Comparison of ENCODE assay signal across 13 cellular contexts in the genomic region with DNA sequence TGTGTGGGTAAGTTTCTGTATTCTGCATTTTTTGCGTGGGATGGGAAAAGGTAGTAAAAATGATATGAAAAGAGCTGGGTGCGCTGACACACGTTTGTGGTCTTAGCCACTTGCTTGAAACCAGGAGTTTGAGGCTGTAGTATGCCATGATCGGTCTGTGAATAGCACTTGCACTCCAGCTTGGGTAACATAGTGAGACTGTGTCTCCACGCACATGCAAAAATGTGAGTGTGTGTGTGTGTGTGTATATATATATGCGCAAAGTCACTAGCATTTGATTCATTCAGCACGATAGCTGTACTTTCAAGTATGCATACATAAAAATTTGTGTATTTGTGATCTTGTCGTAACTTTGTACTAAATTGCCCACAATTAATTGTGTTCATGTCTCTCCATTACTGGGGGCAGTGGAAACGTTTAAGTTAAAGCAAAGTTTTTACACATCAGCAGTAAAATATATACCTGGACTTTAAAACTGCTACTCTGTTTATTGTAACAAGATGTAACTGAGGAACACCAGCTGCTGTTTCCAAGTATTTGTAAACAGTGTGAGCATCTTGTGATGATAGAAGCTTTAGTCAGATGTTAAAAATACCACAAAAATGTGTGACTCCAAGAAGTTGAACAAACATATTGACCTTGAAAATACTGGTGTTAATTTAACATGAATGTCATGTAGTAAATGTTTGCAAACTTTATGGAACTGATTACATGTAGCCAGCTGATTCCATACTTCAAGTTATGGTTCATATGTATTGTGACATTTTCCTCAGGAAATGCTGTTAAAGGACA. TPM values are rescaled to one million over a fixed set of nuclear protein-coding genes. Genes with fewer than 3 reads are reported as not detected.
DNase-seq lines count a peak whose midpoint lies in the region; ATAC-seq and TF ChIP-seq lines count a peak whose summit lies in the region.
"Had no signal": no experiment of that assay in that cellular context is flagged by ENCODE, and none has a peak within 500 bp of the region (broad histone marks: within the 10 kb centered on the region; RNA-seq: fewer than 3 reads in every experiment).

No MANE protein-coding gene starts in this region.

- intact Hi-C loops in left lung (cut with DNase I), result no loop called here

- H3K4me1 ChIP-seq in left lung, result peaks cover 20 to 59% of the 10 kb centered on the region in 2 donors

- peaks cover 55% of the 10 kb centered on the region for H3K4me1 Mint-ChIP-seq in HFFc6 (ENCODE audit: low read depth)
- H3K4me1 Mint-ChIP-seq in central memory CD8-positive, alpha-beta T cell, result peaks cover 66% of the 10 kb centered on the region

- H3K27me3 Mint-ChIP-seq in HFFc6 (ENCODE audit: insufficient read depth), result no peaks in the 10 kb centered on the region
- no peaks in the 10 kb centered on the region for H3K27me3 Mint-ChIP-seq in central memory CD8-positive, alpha-beta T cell
- H3K27me3 Mint-ChIP-seq: activated naive CD4-positive, alpha-beta T cell treated with anti-CD3 and anti-CD28 coated beads, Interleukin-2, amount 50 U/mL, for 24 hours had no signal

- peak overlapping the region; percentile 2 to 44 for H3K27ac ChIP-seq in left lung

- no peak for TF ChIP-seq CTCF in AG04449 (IDR thresholded peaks at IDR 0.05; ENCODE audit: insufficient read depth, low read length, missing control alignments)
- no peak for TF ChIP-seq CTCF in HFFc6 (IDR thresholded peaks at IDR 0.05)
- TF ChIP-seq CTCF in left lung (IDR thresholded peaks at IDR 0.05), result no peak

- H3K9me3 Mint-ChIP-seq in HFFc6, result no peaks in the 10 kb centered on the region
- no peaks in the 10 kb centered on the region for H3K9me3 Mint-ChIP-seq in central memory CD8-positive, alpha-beta T cell
- H3K9me3 Mint-ChIP-seq: activated naive CD4-positive, alpha-beta T cell treated with anti-CD3 and anti-CD28 coated beads, Interleukin-2, amount 50 U/mL, for 24 hours had no signal

- peak; percentile 58 for DNase-seq in AG04449 (ENCODE audit: low read depth, low spot score)
- DNase-seq in HFFc6, result peak; percentile 87
- no peak for DNase-seq in central memory CD8-positive, alpha-beta T cell (ENCODE audit: low spot score in 2 of 2)
- no peak for DNase-seq in left lung
- no peak for DNase-seq in DMS79 (lab: John Stamatoyannopoulos, UW)
- no peak for DNase-seq in activated effector memory CD4-positive, alpha-beta T cell treated with anti-CD3 and anti-CD28 coated beads, Interleukin-2, amount 50 U/mL, for 16 hours
- DNase-seq: Calu3, NCI-H1694, spleen, T-helper 1 cell had no signal

- no peak overlapping the region for H3K4me3 ChIP-seq in AG04449 (ENCODE audit: low read depth, low read length)
- no peak overlapping the region for H3K4me3 ChIP-seq in left lung
- H3K4me3 ChIP-seq: spleen had no signal

- no peak for ATAC-seq in central memory CD8-positive, alpha-beta T cell (replicated peaks; ENCODE audit: extremely low read depth, poor library complexity, severe bottlenecking)
- ATAC-seq in left lung (peak; percentile 47), GM18868 (IDR thresholded peaks at IDR 0.05; ENCODE audit: unreplicated experiment) (no peak), esophagus mucosa (no peak)

- POLR2A ChIA-PET in AG04449 (lab: Yijun Ruan, JAX), result no interaction called here

- no peaks in the 10 kb centered on the region for H3K36me3 ChIP-seq in left lung

- H3K27me3 ChIP-seq in left lung, result no peaks in the 10 kb centered on the region
- H3K27me3 ChIP-seq: spleen had no signal

- CTCF ChIA-PET in AG04449 (lab: Yijun Ruan, JAX), result interaction anchor here (0.6 to 1.7 kb wide), 3 partner anchors 9 to 109 kb away, joined by 3 to 4 read pairs (median 4); no protein-coding TSS in a partner anchor

- peak overlapping the region; percentile 86 for H3K27ac Mint-ChIP-seq in HFFc6
- peak overlapping the region; percentile 54 for H3K27ac Mint-ChIP-seq in central memory CD8-positive, alpha-beta T cell (ENCODE audit: low read depth)

- peaks cover 18% of the 10 kb centered on the region for H3K36me3 Mint-ChIP-seq in HFFc6 (ENCODE audit: low read depth)
- peaks cover 18% of the 10 kb centered on the region for H3K36me3 Mint-ChIP-seq in central memory CD8-positive, alpha-beta T cell (ENCODE audit: insufficient read depth)

- no peaks in the 10 kb centered on the region for H3K9me3 ChIP-seq in left lung
- H3K9me3 ChIP-seq: spleen had no signal

- peak overlapping the region; percentile 29; the same call in 1 of the 2 replicates for H3K4me3 Mint-ChIP-seq in HFFc6
- no peak overlapping the region for H3K4me3 Mint-ChIP-seq in central memory CD8-positive, alpha-beta T cell
- H3K4me3 Mint-ChIP-seq: activated naive CD4-positive, alpha-beta T cell treated with anti-CD3 and anti-CD28 coated beads, Interleukin-2, amount 50 U/mL, for 24 hours had no signal

RNA-seq across cellular contexts. Expression of a gene that starts 1.6 kb away (rescaled TPM):
- 10 to 100 TPM; 11.8 to 13.6 (median 12.6) TPM for total RNA-seq in HFFc6 (2021; fragmentation: NEBNext Ultra II Directional; extraction: Animal tissue kit (Norgen Biotek cat#: 25700))
- total RNA-seq in left lung (10 to 100 TPM; 15.3 to 15.5 TPM), esophagus mucosa (14.2 TPM)

Comparison
In these comparisons a context has a peak if more than half of its experiments do, and no peak if none do; other contexts are left out.
1. DNase-seq: peak in AG04449 (single experiment) and HFFc6 (single experiment); none in central memory CD8-positive, alpha-beta T cell (0 of 2), left lung (0 of 2), DMS79 (single experiment) and activated effector memory CD4-positive, alpha-beta T cell treated with anti-CD3 and anti-CD28 coated beads, Interleukin-2, amount 50 U/mL, for 16 hours (single experiment).